17 cellular contexts compared by ENCODE assay signal in the genomic region with DNA sequence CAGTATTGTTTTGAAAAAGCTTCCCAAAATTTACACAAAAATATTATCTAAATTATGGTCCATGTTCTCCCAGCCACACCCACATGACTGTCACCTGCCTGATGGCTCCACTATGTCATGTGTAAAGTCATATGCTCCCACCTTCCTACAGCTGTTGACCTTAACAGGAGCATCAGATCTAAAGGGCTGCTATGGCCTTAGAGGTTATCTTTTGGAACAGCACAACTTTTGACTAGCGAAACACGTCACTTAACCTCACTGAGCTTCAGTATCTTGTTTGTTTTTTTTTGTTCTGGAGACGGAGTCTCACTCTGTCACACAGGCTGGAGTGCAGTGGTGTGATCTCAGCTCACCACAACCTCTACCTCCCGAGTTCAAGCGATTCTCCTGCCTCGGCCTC.
"Had no signal": no experiment of that assay in that cellular context is flagged by ENCODE, and none has a peak within 500 bp of the region (broad histone marks: within the 10 kb centered on the region; RNA-seq: fewer than 3 reads in every experiment).

No MANE protein-coding gene starts in this region.

- H3K79me2 ChIP-seq: parathyroid adenoma had no signal

- H2AFZ ChIP-seq: parathyroid adenoma had no signal

- H3K27me3 ChIP-seq: right atrium auricular region, spleen, tibial nerve, upper lobe of left lung had no signal

- H3K9me3 ChIP-seq: right atrium auricular region, spleen, thoracic aorta, tibial nerve, upper lobe of left lung had no signal

- H3K27me3 Mint-ChIP-seq: effector memory CD8-positive, alpha-beta T cell; memory B cell; progenitor cell of endocrine pancreas; stimulated activated naive B cell treated with anti-CD40 and anti-IgM and Interleukin-4, amounts not matched to agents 10 μg/mL and 1 μg/mL and 100 μg/mL, for 72 hours; stimulated activated naive CD8-positive, alpha-beta T cell treated with anti-CD3 and anti-CD28 coated beads, Interleukin-15, Interleukin-2, amounts not matched to agents 100 ng/mL and 50 ng/mL, for 24 hours had no signal

- H3K9me3 Mint-ChIP-seq: effector memory CD8-positive, alpha-beta T cell; memory B cell; natural killer cell; stimulated activated naive B cell treated with anti-CD40 and anti-IgM and Interleukin-4, amounts not matched to agents 10 μg/mL and 1 μg/mL and 100 μg/mL, for 72 hours; stimulated activated naive CD8-positive, alpha-beta T cell treated with anti-CD3 and anti-CD28 coated beads, Interleukin-15, Interleukin-2, amounts not matched to agents 100 ng/mL and 50 ng/mL, for 24 hours had no signal

- ATAC-seq: effector memory CD8-positive, alpha-beta T cell; natural killer cell; sciatic nerve; stimulated activated naive B cell treated with anti-CD40 and anti-IgM and Interleukin-4, amounts not matched to agents 10 μg/mL and 1 μg/mL and 100 μg/mL, for 72 hours had no signal

- H3K4me3 ChIP-seq: lung, right atrium auricular region, spleen, thoracic aorta, tibial nerve, upper lobe of left lung had no signal

- H3K4me1 Mint-ChIP-seq: memory B cell; stimulated activated naive B cell treated with anti-CD40 and anti-IgM and Interleukin-4, amounts not matched to agents 10 μg/mL and 1 μg/mL and 100 μg/mL, for 72 hours had no signal

- DNase-seq: cortex of kidney; effector memory CD8-positive, alpha-beta T cell; head of caudate nucleus; natural killer cell; spleen; stimulated activated CD4-positive, alpha-beta T cell treated with anti-CD3 and anti-CD28 coated beads, Interleukin-4, amount 100 ng/mL, for 4 hours; stimulated activated naive B cell treated with anti-CD40 and anti-IgM and Interleukin-4, amounts not matched to agents 10 μg/mL and 1 μg/mL and 100 μg/mL, for 72 hours; upper lobe of left lung had no signal

- H3K9ac ChIP-seq: parathyroid adenoma had no signal

- H3K4me1 ChIP-seq: right atrium auricular region, spleen, tibial nerve, upper lobe of left lung had no signal

- H3K4me3 Mint-ChIP-seq: effector memory CD8-positive, alpha-beta T cell; memory B cell; natural killer cell; stimulated activated naive B cell treated with anti-CD40 and anti-IgM and Interleukin-4, amounts not matched to agents 10 μg/mL and 1 μg/mL and 100 μg/mL, for 72 hours; stimulated activated naive CD8-positive, alpha-beta T cell treated with anti-CD3 and anti-CD28 coated beads, Interleukin-15, Interleukin-2, amounts not matched to agents 100 ng/mL and 50 ng/mL, for 24 hours had no signal

- H3K27ac ChIP-seq: parathyroid adenoma, right atrium auricular region, spleen, thoracic aorta, tibial nerve, upper lobe of left lung had no signal
